Comparison of ENCODE assay signal across 20 cellular contexts in genomic region chr11:64656797-64657196, GRCh38.
DNase-seq lines count a peak whose midpoint lies in the region; ATAC-seq and TF ChIP-seq lines count a peak whose summit lies in the region.
"Had no signal": no experiment of that assay in that cellular context is flagged by ENCODE, and none has a peak within 500 bp of the region (broad histone marks: within the 10 kb centered on the region; RNA-seq: fewer than 3 reads in every experiment).

No MANE protein-coding gene starts in this region.

- peaks cover 4% of the 10 kb centered on the region for H3K27me3 Mint-ChIP-seq in glutamatergic neuron (ENCODE audit: unreplicated experiment)
- H3K27me3 Mint-ChIP-seq: activated CD4-positive, alpha-beta T cell treated with anti-CD3 and anti-CD28 coated beads, Interleukin-2, amount 10 ng/mL, durations not matched to agents 7 days and 5 days had no signal

- RAD21 ChIA-PET in HCT116 (lab: Charles Lee; ENCODE audit: low non-redundant PET in 1 of 2, low total read pairs in 2 of 2, uncharacterized antibody in 2 of 2, unreplicated experiment in 2 of 2), result no interaction called here

- no peaks in the 10 kb centered on the region for H3F3A ChIP-seq in PC-3 (ENCODE audit: low read length, unreplicated experiment)

- H4K20me1 ChIP-seq in HCT116 (ENCODE audit: insufficient read depth) (no peaks in the 10 kb centered on the region), PC-3 (ENCODE audit: low read length) (no peaks in the 10 kb centered on the region)

- no peaks in the 10 kb centered on the region for H3K36me3 Mint-ChIP-seq in glutamatergic neuron (ENCODE audit: unreplicated experiment)
- H3K36me3 Mint-ChIP-seq: activated naive CD4-positive, alpha-beta T cell treated with anti-CD3 and anti-CD28 coated beads, Interleukin-2, amount 50 U/mL, for 72 hours; CD14-positive monocyte had no signal

- H3K79me2 ChIP-seq in HCT116 (ENCODE audit: insufficient read depth, low read length), result no peaks in the 10 kb centered on the region
- no peaks in the 10 kb centered on the region for H3K79me2 ChIP-seq in PC-3 (ENCODE audit: low read length)

- H3K4me2 ChIP-seq in HCT116 (ENCODE audit: low read length), result no peak overlapping the region
- H3K4me2 ChIP-seq in PC-3 (ENCODE audit: low read length), result no peak overlapping the region

- ATAC-seq in HCT116 (no peak), PC-3 (no peak)
- ATAC-seq: activated naive CD4-positive, alpha-beta T cell treated with anti-CD3 and anti-CD28 coated beads, Interleukin-2, amount 50 U/mL, for 72 hours; left colon; pancreas had no signal

- POLR2A ChIA-PET in HCT116 (lab: Charles Lee) (no interaction called here), PC-3 (lab: Charles Lee; ENCODE audit: unreplicated experiment) (no interaction called here)

- H3K27me3 ChIP-seq in HCT116 (ENCODE audit: insufficient read depth, low read length) (no peaks in the 10 kb centered on the region), PC-3 (ENCODE audit: low read length) (no peaks in the 10 kb centered on the region)
- H3K27me3 ChIP-seq: breast epithelium, pancreas, testis had no signal

- no peak for TF ChIP-seq RAD21 in HCT116 (IDR thresholded peaks at IDR 0.05; ENCODE audit: low read depth)

- no peak overlapping the region for H3K4me3 ChIP-seq in HCT116 (replicated peaks in 1 of 2; ENCODE audit: low read depth in 1 of 2, low read length in 2 of 2)
- H3K4me3 ChIP-seq in PC-3 (ENCODE audit: low read length), result no peak overlapping the region
- H3K4me3 ChIP-seq in retinal pigment epithelial cell (ENCODE audit: low read length), result no peak overlapping the region
- H3K4me3 ChIP-seq: breast epithelium, pancreas, skin epidermis, testis had no signal

- no peaks in the 10 kb centered on the region for H3K9me3 ChIP-seq in HCT116 (ENCODE audit: control insufficient read depth in 1 of 2, insufficient read depth in 1 of 2, low read depth in 1 of 2, low read length in 2 of 2)
- no peaks in the 10 kb centered on the region for H3K9me3 ChIP-seq in PC-3 (ENCODE audit: low read length)
- H3K9me3 ChIP-seq: breast epithelium, pancreas, testis had no signal

- no peak overlapping the region for H3K4me3 Mint-ChIP-seq in glutamatergic neuron (ENCODE audit: unreplicated experiment)
- H3K4me3 Mint-ChIP-seq: activated CD4-positive, alpha-beta T cell treated with anti-CD3 and anti-CD28 coated beads, Interleukin-2, amount 10 ng/mL, durations not matched to agents 7 days and 5 days; CD14-positive monocyte had no signal

- no peak overlapping the region for H3K27ac ChIP-seq in HCT116 (ENCODE audit: low read depth, low read length)
- H3K27ac ChIP-seq in PC-3 (ENCODE audit: low read length), result no peak overlapping the region
- H3K27ac ChIP-seq: pancreas, testis had no signal

- no peak for TF ChIP-seq POLR2A in HCT116 (IDR thresholded peaks at IDR 0.05; ENCODE audit: borderline replicate concordance, extremely low read depth, insufficient read depth, insufficient read length)

- CTCF ChIA-PET in HCT116 (lab: Charles Lee), result no interaction called here
- CTCF ChIA-PET in PC-3 (lab: Charles Lee), result no interaction called here

- no peaks in the 10 kb centered on the region for H3K9me2 ChIP-seq in HCT116 (ENCODE audit: insufficient read depth)
- no peaks in the 10 kb centered on the region for H3K9me2 ChIP-seq in PC-3 (replicated peaks; ENCODE audit: low read length)

- no TSS peak for BruUV-seq in HCT116 (replicated peaks; lab: Mats Ljungman, UMichigan)
- no TSS peak for BruUV-seq in PC-3 (replicated peaks; lab: Mats Ljungman, UMichigan)

- H3K9ac ChIP-seq in HCT116 (ENCODE audit: low read length), result no peak overlapping the region
- H3K9ac ChIP-seq in PC-3 (ENCODE audit: low read length), result no peak overlapping the region

- no peaks in the 10 kb centered on the region for H3K9me3 Mint-ChIP-seq in glutamatergic neuron (ENCODE audit: unreplicated experiment)
- H3K9me3 Mint-ChIP-seq: activated CD4-positive, alpha-beta T cell treated with anti-CD3 and anti-CD28 coated beads, Interleukin-2, amount 10 ng/mL, durations not matched to agents 7 days and 5 days; activated naive CD4-positive, alpha-beta T cell treated with anti-CD3 and anti-CD28 coated beads, Interleukin-2, amount 50 U/mL, for 72 hours; CD14-positive monocyte had no signal

- H2AFZ ChIP-seq in HCT116 (ENCODE audit: low read depth, low read length, poor library complexity, severe bottlenecking), result no peak overlapping the region
- H2AFZ ChIP-seq in PC-3 (ENCODE audit: low read length), result no peak overlapping the region

- H3K4me1 ChIP-seq in HCT116 (ENCODE audit: control insufficient read depth in 1 of 2, insufficient read depth in 2 of 2, low read length in 2 of 2), result peaks cover 8 to 34% of the 10 kb centered on the region in 2 experiments
- peaks cover 16% of the 10 kb centered on the region for H3K4me1 ChIP-seq in PC-3 (ENCODE audit: insufficient read depth, low read length)
- H3K4me1 ChIP-seq: breast epithelium, pancreas had no signal

- DNase-seq in HCT116 (ENCODE audit: low read depth, low spot score) (no peak), PC-3 (no peak), glutamatergic neuron (peak; percentile 57), retinal pigment epithelial cell (ENCODE audit: low read depth) (no peak), RKO (ENCODE audit: low spot score) (no peak), epidermal melanocyte (ENCODE audit: insufficient read length, low spot score) (no peak), SKM-1 (lab: John Stamatoyannopoulos, UW; ENCODE audit: unreplicated experiment) (no peak)
- DNase-seq: activated CD4-positive, alpha-beta T cell treated with anti-CD3 and anti-CD28 coated beads, Interleukin-2, amount 10 ng/mL, durations not matched to agents 7 days and 5 days; DMS79 treated with DMSO at 0.1 percent for 48 hours; KBM-7; left colon; NCI-H1105 treated with DMSO at 0.1 percent for 48 hours; NCI-H2171 treated with DMSO at 0.1 percent for 48 hours; pancreas; SIG-M5; testis had no signal

- no peak overlapping the region for H3K27ac Mint-ChIP-seq in glutamatergic neuron (ENCODE audit: unreplicated experiment)
- H3K27ac Mint-ChIP-seq: activated CD4-positive, alpha-beta T cell treated with anti-CD3 and anti-CD28 coated beads, Interleukin-2, amount 10 ng/mL, durations not matched to agents 7 days and 5 days; activated naive CD4-positive, alpha-beta T cell treated with anti-CD3 and anti-CD28 coated beads, Interleukin-2, amount 50 U/mL, for 72 hours had no signal

- TF ChIP-seq CTCF in HCT116 (IDR thresholded peaks at IDR 0.05 in 2 of 3, conservative IDR thresholded peaks at IDR 0.05 in 1 of 3; ENCODE audit: borderline replicate concordance in 1 of 3, insufficient read depth in 1 of 3, low read depth in 2 of 3, low read length in 2 of 3), result peak in 2 of 3 experiments; percentile 17 to 29; a peak in 2 of 6 replicates
- TF ChIP-seq CTCF in PC-3 (conservative IDR thresholded peaks at IDR 0.05; ENCODE audit: low read depth, low read length), result 0 out of 2 replicates have a peak, but pooled peaks have one; percentile 10
- peak; percentile 25 for TF ChIP-seq CTCF in glutamatergic neuron (IDR thresholded peaks at IDR 0.05; ENCODE audit: partially characterized antibody, unreplicated experiment)
- peak; percentile 16 for TF ChIP-seq CTCF in retinal pigment epithelial cell (conservative IDR thresholded peaks at IDR 0.05; ENCODE audit: low read depth, low read length)

- intact Hi-C loops in HCT116 (cut with micrococcal nuclease), result no loop called here
- intact Hi-C loops in PC-3 (cut with micrococcal nuclease), result no loop called here

- peaks cover 22% of the 10 kb centered on the region for H3K4me1 Mint-ChIP-seq in glutamatergic neuron (ENCODE audit: low read depth, unreplicated experiment)

- H3K36me3 ChIP-seq in HCT116 (ENCODE audit: control insufficient read depth in 1 of 2, insufficient read depth in 2 of 2, low read length in 2 of 2), result no peaks in the 10 kb centered on the region
- no peaks in the 10 kb centered on the region for H3K36me3 ChIP-seq in PC-3 (ENCODE audit: low read depth, low read length)
- H3K36me3 ChIP-seq: breast epithelium, pancreas had no signal

TF ChIP-seq in HCT116, 20 proteins besides CTCF, POLR2A, EP300 and RAD21 (continues in another document):
- TF ChIP-seq ZFX (IDR thresholded peaks at IDR 0.05) (no peak), REST (IDR thresholded peaks at IDR 0.05; ENCODE audit: low read depth) (no peak), POLR2AphosphoS5 (IDR thresholded peaks at IDR 0.05; ENCODE audit: low read depth, low read length) (no peak), ATF3 (IDR thresholded peaks at IDR 0.05) (no peak), TCF7L2 (IDR thresholded peaks at IDR 0.05; ENCODE audit: borderline replicate concordance, extremely low read depth, insufficient read depth, insufficient read length) (no peak), YY1 (IDR thresholded peaks at IDR 0.05; ENCODE audit: extremely low read depth, insufficient replicate concordance, low read depth, low read length) (no peak), EGR1 (IDR thresholded peaks at IDR 0.05; ENCODE audit: low read depth) (no peak), CBX3 (IDR thresholded peaks at IDR 0.05; ENCODE audit: low read depth) (no peak), SP1 (IDR thresholded peaks at IDR 0.05; ENCODE audit: low read depth) (no peak)
